8 cellular contexts compared by ENCODE assay signal in genomic region chr13:42271337-42272114, GRCh38. TPM values are rescaled to one million over a fixed set of nuclear protein-coding genes. Genes with fewer than 3 reads are reported as not detected.
DNase-seq lines count a peak whose midpoint lies in the region; ATAC-seq lines count a peak whose summit lies in the region.

No MANE protein-coding gene starts in this region.

- intact Hi-C loops in dendritic cell treated with granulocyte-macrophage colony-stimulating factor and Interleukin-4, amounts not matched to agents 40 ng/mL and 50 ng/mL, for 4 days (cut with micrococcal nuclease): loop anchor here (5.0 to 10.0 kb wide), 2 partner anchors 227 to 1009 kb away; partner anchors contain the start of genes DGKH and MTRF1

- peak overlapping the region; percentile 95 for H3K27ac Mint-ChIP-seq in dendritic cell treated with granulocyte-macrophage colony-stimulating factor and Interleukin-4, amounts not matched to agents 40 ng/mL and 50 ng/mL, for 4 days

- ATAC-seq in GM19351 (IDR thresholded peaks at IDR 0.05; ENCODE audit: unreplicated experiment): peak; percentile 80
- peak; percentile 82 for ATAC-seq in HG03520 (IDR thresholded peaks at IDR 0.05; ENCODE audit: unreplicated experiment)
- ATAC-seq in left lobe of liver: peak; percentile 91

- no peaks in the 10 kb centered on the region for H3K27me3 Mint-ChIP-seq in dendritic cell treated with granulocyte-macrophage colony-stimulating factor and Interleukin-4, amounts not matched to agents 40 ng/mL and 50 ng/mL, for 4 days

- peaks cover 22% of the 10 kb centered on the region for H3K36me3 Mint-ChIP-seq in dendritic cell treated with granulocyte-macrophage colony-stimulating factor and Interleukin-4, amounts not matched to agents 40 ng/mL and 50 ng/mL, for 4 days (ENCODE audit: low read depth)

- H3K9me3 Mint-ChIP-seq in dendritic cell treated with granulocyte-macrophage colony-stimulating factor and Interleukin-4, amounts not matched to agents 40 ng/mL and 50 ng/mL, for 4 days: no peaks in the 10 kb centered on the region

- DNase-seq in C1 segment of cervical spinal cord (lab: John Stamatoyannopoulos, UW) (peak; percentile 67 to 99 (median 94)), NCI-H526 treated with DMSO at 0.1 percent for 48 hours (lab: John Stamatoyannopoulos, UW) (peak; percentile 95), left lobe of liver (ENCODE audit: low spot score) (peak; percentile 95)
- peak; percentile 88 for DNase-seq in activated CD4-positive, alpha-beta T cell treated with anti-CD3 and anti-CD28 coated beads, Interleukin-2, amount 50 U/mL, for 1 hour
- DNase-seq in stimulated activated CD4-positive, alpha-beta T cell treated with anti-CD3 and anti-CD28 coated beads, Interleukin-2, amount 100 ng/mL, for 24 hours: peak; percentile 91 to 92

- peak overlapping the region; percentile 93 for H3K4me3 Mint-ChIP-seq in dendritic cell treated with granulocyte-macrophage colony-stimulating factor and Interleukin-4, amounts not matched to agents 40 ng/mL and 50 ng/mL, for 4 days

- peaks cover 48% of the 10 kb centered on the region for H3K4me1 Mint-ChIP-seq in dendritic cell treated with granulocyte-macrophage colony-stimulating factor and Interleukin-4, amounts not matched to agents 40 ng/mL and 50 ng/mL, for 4 days (ENCODE audit: low read depth)

RNA-seq across cellular contexts. Expression of gene AKAP11, which starts 0.4 kb away (rescaled TPM):
- 8.0 TPM for total RNA-seq in left lobe of liver

Comparison
In these comparisons a context has a peak if more than half of its experiments do, and no peak if none do; other contexts are left out.
1. Peak in every context shown above with its lines: DNase-seq and ATAC-seq.